8 cellular contexts compared by ENCODE assay signal in the genomic region with DNA sequence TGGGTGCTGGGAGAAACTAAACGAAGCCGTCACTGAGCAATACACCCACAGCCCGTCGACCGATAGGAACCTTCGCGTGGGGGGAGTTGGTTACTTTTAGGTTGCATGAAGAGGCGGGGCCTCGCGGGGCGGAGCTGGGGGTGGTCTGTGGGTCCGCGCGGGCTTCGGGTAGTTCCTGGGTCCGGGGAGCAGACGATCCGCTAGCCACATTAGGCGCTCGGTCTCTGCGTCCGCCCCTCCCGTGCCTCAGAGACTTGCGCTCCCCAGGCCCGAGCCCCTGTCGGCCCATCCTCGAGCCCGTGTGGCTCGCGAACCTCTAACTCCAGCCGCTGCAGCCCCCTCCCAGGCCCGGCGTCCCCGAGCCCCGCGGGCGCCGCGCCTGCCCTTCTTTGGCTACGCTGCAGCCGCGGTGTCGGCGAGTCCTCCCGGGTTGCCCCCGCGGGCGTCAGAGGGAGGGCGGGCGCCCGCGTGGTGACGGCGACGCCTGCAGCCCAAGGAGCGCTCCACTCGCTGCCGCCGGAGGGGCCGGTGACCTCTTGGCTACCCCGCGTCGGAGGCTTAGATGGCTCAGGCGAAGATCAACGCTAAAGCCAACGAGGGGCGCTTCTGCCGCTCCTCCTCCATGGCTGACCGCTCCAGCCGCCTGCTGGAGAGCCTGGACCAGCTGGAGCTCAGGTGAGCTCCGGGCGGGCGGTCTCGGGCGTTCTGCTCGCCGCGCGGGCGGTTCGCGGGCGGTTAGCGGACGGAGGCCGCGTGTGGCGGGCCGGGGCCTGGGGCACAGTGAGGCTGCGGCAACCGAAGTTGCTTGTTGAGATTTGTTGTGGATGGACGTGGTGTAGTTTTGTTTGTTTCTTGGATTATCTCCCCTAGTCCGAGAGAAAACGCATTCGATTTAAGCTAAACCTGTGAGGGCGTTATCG. TPM values are rescaled to one million over a fixed set of nuclear protein-coding genes. Genes with fewer than 3 reads are reported as not detected.
DNase-seq lines count a peak whose midpoint lies in the region; ATAC-seq, FAIRE-seq and TF ChIP-seq lines count a peak whose summit lies in the region.

TSS of gene BAG2 (plus strand) at position 191 of the 920 bp plus-strand sequence. CDS start at position 563, 372 bp downstream.

- no peaks in the 10 kb centered on the region for H3K9me3 Mint-ChIP-seq in HFFc6
- H3K9me3 Mint-ChIP-seq in activated naive CD8-positive, alpha-beta T cell treated with anti-CD3 and anti-CD28 coated beads for 36 hours = no peaks in the 10 kb centered on the region

- DNase-seq in GM10266 (ENCODE audit: extremely low spot score) = peak; percentile 92
- DNase-seq in HFFc6 = peak; percentile 85
- DNase-seq in NB4 (ENCODE audit: low read depth) = peak; percentile 98
- peak; percentile 81 for DNase-seq in SKM-1 treated with dmso at 0.1 percent for 144 hours (lab: John Stamatoyannopoulos, UW; ENCODE audit: unreplicated experiment)
- peak; percentile 92 for DNase-seq in activated naive CD8-positive, alpha-beta T cell treated with anti-CD3 and anti-CD28 coated beads for 36 hours
- peak; percentile 94 for DNase-seq in Right ventricle myocardium superior
- peak; percentile 74 to 90 (median 85) for DNase-seq in pancreas
- peak; percentile 93 to 95 for DNase-seq in tibial artery

- peak within 1 kb of the TSS; percentile 64 to 90 (median 82) for H3K27ac ChIP-seq in pancreas
- H3K27ac ChIP-seq in tibial artery = peak within 1 kb of the TSS; percentile 90 to 92

- peaks cover 0 to 3% (median 0%) of the 10 kb centered on the region in 3 donors for H3K4me1 ChIP-seq in pancreas
- peaks cover 0 to 31% (median 25%) of the 10 kb centered on the region in 4 donors for H3K4me1 ChIP-seq in tibial artery

- H3K27ac Mint-ChIP-seq in HFFc6 = peak within 1 kb of the TSS; percentile 97
- H3K27ac Mint-ChIP-seq in activated naive CD8-positive, alpha-beta T cell treated with anti-CD3 and anti-CD28 coated beads for 36 hours = peak within 1 kb of the TSS; percentile 90

- peaks cover 2% of the 10 kb centered on the region; the same call in 1 of the 2 replicates for H3K27me3 Mint-ChIP-seq in HFFc6 (ENCODE audit: insufficient read depth)
- H3K27me3 Mint-ChIP-seq in activated naive CD8-positive, alpha-beta T cell treated with anti-CD3 and anti-CD28 coated beads for 36 hours = no peaks in the 10 kb centered on the region

- TF ChIP-seq CTCF in GM10266 (IDR thresholded peaks at IDR 0.05; ENCODE audit: control insufficient read depth, insufficient read depth, low read depth, missing control alignments) (no peak), HFFc6 (IDR thresholded peaks at IDR 0.05) (peak; percentile 60), NB4 (IDR thresholded peaks at IDR 0.05; ENCODE audit: low read depth, low read length) (no peak), pancreas (IDR thresholded peaks at IDR 0.05) (no peak), tibial artery (IDR thresholded peaks at IDR 0.05) (peak; percentile 27 to 35)

- peak; percentile 95 for TF ChIP-seq POLR2A in NB4 (IDR thresholded peaks at IDR 0.05; ENCODE audit: extremely low read depth, insufficient read length)

- peak within 1 kb of the TSS; percentile 96 for H3K4me3 Mint-ChIP-seq in HFFc6
- H3K4me3 Mint-ChIP-seq in activated naive CD8-positive, alpha-beta T cell treated with anti-CD3 and anti-CD28 coated beads for 36 hours = peak within 1 kb of the TSS; percentile 94

- H3K36me3 ChIP-seq in pancreas (no peaks in the 10 kb centered on the region), tibial artery (peaks cover 0 to 2% (median 0%) of the 10 kb centered on the region in 3 donors)

- no peak for FAIRE-seq in pancreas (lab: Jason Lieb, UNC)

- peaks cover 57% of the 10 kb centered on the region for H3K4me1 Mint-ChIP-seq in HFFc6 (ENCODE audit: low read depth)
- H3K4me1 Mint-ChIP-seq in activated naive CD8-positive, alpha-beta T cell treated with anti-CD3 and anti-CD28 coated beads for 36 hours = peaks cover 25% of the 10 kb centered on the region

- intact Hi-C loops in Right ventricle myocardium superior (cut with DNase I) = no loop called here
- intact Hi-C loops in pancreas (cut with DNase I) = no loop called here
- intact Hi-C loops in tibial artery (cut with DNase I; ENCODE audit: low total_unique reads) = loop anchor here (5.0 to 10.0 kb wide), 2 partner anchors 50 to 92 kb away; partner anchors contain the start of gene RAB23

- H3K27me3 ChIP-seq in pancreas (no peaks in the 10 kb centered on the region), tibial artery (no peaks in the 10 kb centered on the region)

- 0% methylated on average over 85 to 97 of the region's 97 CpGs for WGBS in pancreas, 2 donors

- peaks cover 46% of the 10 kb centered on the region for H3K36me3 Mint-ChIP-seq in HFFc6 (ENCODE audit: low read depth)
- H3K36me3 Mint-ChIP-seq in activated naive CD8-positive, alpha-beta T cell treated with anti-CD3 and anti-CD28 coated beads for 36 hours = peaks cover 9% of the 10 kb centered on the region

- H3K9me3 ChIP-seq in pancreas (no peaks in the 10 kb centered on the region), tibial artery (no peaks in the 10 kb centered on the region)

- ATAC-seq in Right ventricle myocardium superior (ENCODE audit: poor library complexity) = peak; percentile 96
- ATAC-seq in pancreas = peak; percentile 90 to 96 (median 94)

- H3K4me3 ChIP-seq in NB4 (ENCODE audit: low read depth, low read length) (peak within 1 kb of the TSS; percentile 89), pancreas (peak within 1 kb of the TSS; percentile 44 to 76 (median 66)), tibial artery (peak within 1 kb of the TSS; percentile 68 to 92)

RNA-seq across cellular contexts. Expression of gene BAG2, which starts in this region (rescaled TPM):
- 10 to 100 TPM; 26.2 to 31.6 (median 28.3) TPM for total RNA-seq in HFFc6 (2021; fragmentation: NEBNext Ultra II Directional; extraction: Animal tissue kit (Norgen Biotek cat#: 25700))
- total RNA-seq in activated naive CD8-positive, alpha-beta T cell treated with anti-CD3 and anti-CD28 coated beads for 36 hours = 10 to 100 TPM; 12.4 to 12.6 TPM
- total RNA-seq in Right ventricle myocardium superior (12.7 TPM), pancreas (1 to 10 TPM in 2 of 6 donors, under 1 TPM in 4; 0.46 to 1.6 (median 0.97) TPM)
- 1 to 10 TPM in 1 of 2 donors, under 1 TPM in 1; 0.72 to 1.5 TPM for polyA plus RNA-seq in pancreas

Comparison
In these comparisons a context has a peak if more than half of its experiments do, and no peak if none do; other contexts are left out.
1. Peak in every context shown above with its lines: DNase-seq, ATAC-seq, H3K4me3 ChIP-seq and H3K27ac ChIP-seq.
2. CTCF ChIP-seq: peak in HFFc6 (single experiment) and tibial artery (2 of 2); none in GM10266 (single experiment), NB4 (single experiment) and pancreas (0 of 4).